ENCODE assay signal across 1 cellular context in the genomic region with DNA sequence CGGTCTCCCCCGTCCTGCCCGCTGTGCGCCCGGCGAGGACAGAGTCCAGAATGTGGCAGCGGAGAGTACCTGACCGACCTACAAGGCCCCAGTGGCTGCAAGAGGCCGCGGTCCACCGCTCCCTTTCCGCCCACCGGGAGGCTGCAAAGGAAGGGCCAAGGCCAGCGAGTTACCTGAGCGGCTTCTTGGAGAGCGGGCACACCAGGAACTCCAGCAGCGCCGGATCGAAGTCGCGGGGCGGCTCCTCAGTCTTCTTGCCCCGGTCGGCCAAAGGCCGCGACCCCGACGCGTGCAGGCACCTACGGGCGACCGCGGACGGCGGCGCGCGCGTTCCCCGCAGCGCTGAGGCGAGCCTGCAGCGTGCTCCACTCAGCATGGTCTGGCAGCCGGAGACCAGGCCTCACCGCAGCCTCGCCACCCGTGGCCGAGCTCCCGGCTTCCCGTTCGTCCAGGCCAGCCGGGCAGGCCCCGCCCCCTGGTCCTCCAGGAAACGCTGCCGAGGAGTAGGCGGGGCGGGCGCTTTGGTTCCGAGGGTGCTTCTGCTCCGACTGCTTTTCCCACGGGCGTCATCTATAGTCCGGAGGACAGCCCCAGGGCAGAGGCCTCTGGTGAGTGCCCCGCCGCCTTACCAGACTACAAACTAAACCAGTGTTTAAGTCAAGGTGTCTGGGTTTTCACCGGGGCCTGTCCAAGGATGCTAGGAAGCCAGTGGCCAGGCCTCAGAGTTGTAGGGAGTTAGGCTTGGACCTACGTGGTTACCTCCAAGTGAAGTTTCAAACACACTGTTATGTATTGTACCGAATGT.
TF ChIP-seq lines count a peak whose summit lies in the region.

A gene with protein sequence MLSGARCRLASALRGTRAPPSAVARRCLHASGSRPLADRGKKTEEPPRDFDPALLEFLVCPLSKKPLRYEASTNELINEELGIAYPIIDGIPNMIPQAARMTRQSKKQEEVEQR (minus strand): TSS at position 452 of the 805 bp plus-strand sequence. CDS start 76 bp downstream, at position 376.

TF ChIP-seq in HEK293, 187 proteins besides CTCF, POLR2A, EP300 and RAD21 (continued from another document):
- TF ChIP-seq ZBTB49 (tag by site-specific recombination; IDR thresholded peaks at IDR 0.05; ENCODE audit: low read depth) (no peak), PRDM1 (tag by site-specific recombination; IDR thresholded peaks at IDR 0.05) (no peak), ZNF174 (tag by site-specific recombination; IDR thresholded peaks at IDR 0.05) (no peak)
- TF ChIP-seq, protein P1, sequence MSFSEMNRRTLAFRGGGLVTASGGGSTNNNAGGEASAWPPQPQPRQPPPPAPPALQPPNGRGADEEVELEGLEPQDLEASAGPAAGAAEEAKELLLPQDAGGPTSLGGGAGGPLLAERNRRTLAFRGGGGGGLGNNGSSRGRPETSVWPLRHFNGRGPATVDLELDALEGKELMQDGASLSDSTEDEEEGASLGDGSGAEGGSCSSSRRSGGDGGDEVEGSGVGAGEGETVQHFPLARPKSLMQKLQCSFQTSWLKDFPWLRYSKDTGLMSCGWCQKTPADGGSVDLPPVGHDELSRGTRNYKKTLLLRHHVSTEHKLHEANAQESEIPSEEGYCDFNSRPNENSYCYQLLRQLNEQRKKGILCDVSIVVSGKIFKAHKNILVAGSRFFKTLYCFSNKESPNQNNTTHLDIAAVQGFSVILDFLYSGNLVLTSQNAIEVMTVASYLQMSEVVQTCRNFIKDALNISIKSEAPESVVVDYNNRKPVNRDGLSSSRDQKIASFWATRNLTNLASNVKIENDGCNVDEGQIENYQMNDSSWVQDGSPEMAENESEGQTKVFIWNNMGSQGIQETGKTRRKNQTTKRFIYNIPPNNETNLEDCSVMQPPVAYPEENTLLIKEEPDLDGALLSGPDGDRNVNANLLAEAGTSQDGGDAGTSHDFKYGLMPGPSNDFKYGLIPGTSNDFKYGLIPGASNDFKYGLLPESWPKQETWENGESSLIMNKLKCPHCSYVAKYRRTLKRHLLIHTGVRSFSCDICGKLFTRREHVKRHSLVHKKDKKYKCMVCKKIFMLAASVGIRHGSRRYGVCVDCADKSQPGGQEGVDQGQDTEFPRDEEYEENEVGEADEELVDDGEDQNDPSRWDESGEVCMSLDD (tag by site-specific recombination; IDR thresholded peaks at IDR 0.05): 0 out of 2 replicates have a peak, but pooled peaks have one; percentile 45
TF ChIP-seq in HEK293: peak in this region for 48.
